ENCODE assay signal across 23 cellular contexts in genomic region chr5:145999208-145999607, GRCh38.
"Had no signal": no experiment of that assay in that cellular context is flagged by ENCODE, and none has a peak within 500 bp of the region (broad histone marks: within the 10 kb centered on the region; RNA-seq: fewer than 3 reads in every experiment).

No MANE protein-coding gene starts in this region.

- H3K4me3 Mint-ChIP-seq: activated CD4-positive, alpha-beta memory T cell treated with anti-CD3 and anti-CD28 coated beads for 36 hours; activated CD4-positive, alpha-beta T cell treated with anti-CD3 and anti-CD28 coated beads, Interleukin-2, amount 10 ng/mL, durations not matched to agents 7 days and 5 days; activated naive CD8-positive, alpha-beta T cell treated with anti-CD3 and anti-CD28 coated beads, Interleukin-2, amount 10 ng/mL, durations not matched to agents 7 days and 5 days; activated T-cell treated with anti-CD3 and anti-CD28 coated beads, Interleukin-2, amount 50 U/mL, for 72 hours had no signal

- H3K9me3 Mint-ChIP-seq: activated CD4-positive, alpha-beta T cell treated with anti-CD3 and anti-CD28 coated beads, Interleukin-2, amount 10 ng/mL, durations not matched to agents 7 days and 5 days; activated naive CD8-positive, alpha-beta T cell treated with anti-CD3 and anti-CD28 coated beads, Interleukin-2, amount 10 ng/mL, durations not matched to agents 7 days and 5 days had no signal

- H3K27ac ChIP-seq: adrenal gland, breast epithelium, coronary artery, KMS-11, WERI-Rb-1 had no signal

- H3K4me1 Mint-ChIP-seq: activated CD4-positive, alpha-beta T cell treated with anti-CD3 and anti-CD28 coated beads, Interleukin-2, amount 10 ng/mL, durations not matched to agents 7 days and 5 days; activated naive CD8-positive, alpha-beta T cell treated with anti-CD3 and anti-CD28 coated beads, Interleukin-2, amount 10 ng/mL, durations not matched to agents 7 days and 5 days had no signal

- H3K27me3 ChIP-seq: adrenal gland, breast epithelium, MG63 had no signal

- H3K36me3 ChIP-seq: adrenal gland, breast epithelium, MG63, WERI-Rb-1 had no signal

- H3K36me3 Mint-ChIP-seq: activated CD4-positive, alpha-beta memory T cell treated with anti-CD3 and anti-CD28 coated beads for 36 hours; activated naive CD8-positive, alpha-beta T cell treated with anti-CD3 and anti-CD28 coated beads, Interleukin-2, amount 10 ng/mL, durations not matched to agents 7 days and 5 days had no signal

- H3K4me1 ChIP-seq: adrenal gland, breast epithelium had no signal

- DNase-seq: activated CD4-positive, alpha-beta memory T cell treated with anti-CD3 and anti-CD28 coated beads for 36 hours; activated CD4-positive, alpha-beta T cell treated with anti-CD3 and anti-CD28 coated beads, Interleukin-2, amount 10 ng/mL, durations not matched to agents 7 days and 5 days; activated CD8-positive, alpha-beta memory T cell treated with anti-CD3 and anti-CD28 coated beads for 24 hours; activated naive CD4-positive, alpha-beta T cell treated with anti-CD3 and anti-CD28 coated beads, Interleukin-2, amount 50 U/mL, for 16 hours; activated naive CD8-positive, alpha-beta T cell treated with anti-CD3 and anti-CD28 coated beads, Interleukin-2, amount 10 ng/mL, durations not matched to agents 7 days and 5 days; activated T-cell treated with anti-CD3 and anti-CD28 coated beads, Interleukin-2, amount 50 U/mL, for 72 hours; adrenal gland; anterior cingulate cortex; caudate nucleus; MG63; NCI-H1105; NCI-H1436 treated with DMSO at 0.1 percent for 48 hours; NCI-H187 treated with DMSO at 0.1 percent for 48 hours; NCI-H2081 treated with DMSO at 0.1 percent for 48 hours; NCI-H446; NCI-H524; PC-3; SHP77 treated with DMSO at 0.1 percent for 48 hours; T-helper 1 cell; WERI-Rb-1 had no signal

- H3K9me3 ChIP-seq: adrenal gland, MG63 had no signal

- H3K4me3 ChIP-seq: adrenal gland, breast epithelium, coronary artery, MG63 had no signal

- H3K27ac Mint-ChIP-seq: activated CD4-positive, alpha-beta memory T cell treated with anti-CD3 and anti-CD28 coated beads for 36 hours; activated CD4-positive, alpha-beta T cell treated with anti-CD3 and anti-CD28 coated beads, Interleukin-2, amount 10 ng/mL, durations not matched to agents 7 days and 5 days; activated naive CD8-positive, alpha-beta T cell treated with anti-CD3 and anti-CD28 coated beads, Interleukin-2, amount 10 ng/mL, durations not matched to agents 7 days and 5 days; activated T-cell treated with anti-CD3 and anti-CD28 coated beads, Interleukin-2, amount 50 U/mL, for 72 hours had no signal
